18 cellular contexts compared by ENCODE assay signal in genomic region chr18:48867978-48868377, GRCh38.
DNase-seq lines count a peak whose midpoint lies in the region; ATAC-seq and TF ChIP-seq lines count a peak whose summit lies in the region.
"Had no signal": no experiment of that assay in that cellular context is flagged by ENCODE, and none has a peak within 500 bp of the region (broad histone marks: within the 10 kb centered on the region; RNA-seq: fewer than 3 reads in every experiment).

No MANE protein-coding gene starts in this region.

- H3K4me3 ChIP-seq in spleen: no peak overlapping the region
- H3K4me3 ChIP-seq: A549, coronary artery, ovary, right atrium auricular region, suprapubic skin, uterus had no signal

- H3K36me3 ChIP-seq in spleen: no peaks in the 10 kb centered on the region
- H3K36me3 ChIP-seq: ovary, right atrium auricular region, suprapubic skin, uterus had no signal

- no peaks in the 10 kb centered on the region for H3K27me3 Mint-ChIP-seq in activated CD8-positive, alpha-beta memory T cell treated with anti-CD3 and anti-CD28 coated beads, Interleukin-2, amount 10 ng/mL, durations not matched to agents 7 days and 5 days
- H3K27me3 Mint-ChIP-seq in effector memory CD8-positive, alpha-beta T cell: no peaks in the 10 kb centered on the region

- H3K4me3 Mint-ChIP-seq in activated CD8-positive, alpha-beta memory T cell treated with anti-CD3 and anti-CD28 coated beads, Interleukin-2, amount 10 ng/mL, durations not matched to agents 7 days and 5 days: peak overlapping the region; percentile 19
- H3K4me3 Mint-ChIP-seq in effector memory CD8-positive, alpha-beta T cell: peak overlapping the region; percentile 66 to 82

- intact Hi-C loops in spleen (cut with DNase I; ENCODE audit: low total_unique reads): no loop called here
- intact Hi-C loops in left colon (cut with DNase I, micrococcal nuclease): no loop called here

- H3K9me3 Mint-ChIP-seq in activated CD8-positive, alpha-beta memory T cell treated with anti-CD3 and anti-CD28 coated beads, Interleukin-2, amount 10 ng/mL, durations not matched to agents 7 days and 5 days (ENCODE audit: low read depth): no peaks in the 10 kb centered on the region
- H3K9me3 Mint-ChIP-seq in effector memory CD8-positive, alpha-beta T cell: no peaks in the 10 kb centered on the region

- POLR2A ChIA-PET in RWPE1 (lab: Yijun Ruan, JAX; ENCODE audit: low non-redundant PET): no interaction called here

- H3K36me3 Mint-ChIP-seq in activated CD8-positive, alpha-beta memory T cell treated with anti-CD3 and anti-CD28 coated beads, Interleukin-2, amount 10 ng/mL, durations not matched to agents 7 days and 5 days: peaks cover 7% of the 10 kb centered on the region
- peaks cover 9% of the 10 kb centered on the region for H3K36me3 Mint-ChIP-seq in effector memory CD8-positive, alpha-beta T cell (ENCODE audit: insufficient read depth)

- no peak for TF ChIP-seq POLR2A in spleen (IDR thresholded peaks at IDR 0.05)

- no peak for DNase-seq in activated CD8-positive, alpha-beta memory T cell treated with anti-CD3 and anti-CD28 coated beads, Interleukin-2, amount 10 ng/mL, durations not matched to agents 7 days and 5 days
- no peak for DNase-seq in activated CD8-positive, alpha-beta memory T cell treated with anti-CD3 and anti-CD28 coated beads, Interleukin-2, amount 50 U/mL, for 48 hours
- DNase-seq in RPMI8226 (peak; percentile 19), spleen (peak; percentile 73), RWPE1 (ENCODE audit: low spot score) (no peak), left colon (no peak)
- DNase-seq in effector memory CD8-positive, alpha-beta T cell: no peak
- DNase-seq: NCI-H1436 treated with DMSO at 0.1 percent for 48 hours, NCI-H2171 treated with DMSO at 0.1 percent for 48 hours, NCI-H526, ovary, SHP77 treated with DMSO at 0.1 percent for 48 hours, uterus had no signal

- H3K9me3 ChIP-seq in spleen: peaks cover 0 to 11% (median 9%) of the 10 kb centered on the region in 8 donors
- H3K9me3 ChIP-seq: A549, ovary, right atrium auricular region, suprapubic skin, uterus had no signal

- H3K4me1 Mint-ChIP-seq in activated CD8-positive, alpha-beta memory T cell treated with anti-CD3 and anti-CD28 coated beads, Interleukin-2, amount 10 ng/mL, durations not matched to agents 7 days and 5 days: peaks cover 46% of the 10 kb centered on the region
- peaks cover 35 to 46% of the 10 kb centered on the region in 2 donors for H3K4me1 Mint-ChIP-seq in effector memory CD8-positive, alpha-beta T cell (ENCODE audit: low read depth in 2 of 2)

- peak overlapping the region; percentile 98 for H3K27ac Mint-ChIP-seq in activated CD8-positive, alpha-beta memory T cell treated with anti-CD3 and anti-CD28 coated beads, Interleukin-2, amount 10 ng/mL, durations not matched to agents 7 days and 5 days
- H3K27ac Mint-ChIP-seq in effector memory CD8-positive, alpha-beta T cell: peak overlapping the region; percentile 93 to 97

- no peaks in the 10 kb centered on the region for H3K27me3 ChIP-seq in spleen (replicated peaks in 1 of 7)
- H3K27me3 ChIP-seq: ovary, right atrium auricular region, suprapubic skin, uterus had no signal

- WGBS in spleen, 5 donors: 39 to 92% (median 79%) methylated on average over 1 of the region's 1 CpG

- peak; percentile 5 for ATAC-seq in activated CD8-positive, alpha-beta memory T cell treated with anti-CD3 and anti-CD28 coated beads, Interleukin-2, amount 10 ng/mL, durations not matched to agents 7 days and 5 days
- ATAC-seq in effector memory CD8-positive, alpha-beta T cell (replicated peaks): no peak
- ATAC-seq in left colon: no peak
- ATAC-seq in HG02610 (IDR thresholded peaks at IDR 0.05; ENCODE audit: unreplicated experiment): no peak

- TF ChIP-seq CTCF in spleen (IDR thresholded peaks at IDR 0.05 in 8 of 11, conservative IDR thresholded peaks at IDR 0.05 in 3 of 11) (no peak), RWPE1 (conservative IDR thresholded peaks at IDR 0.05; ENCODE audit: low read depth) (no peak)

- H3K27ac ChIP-seq in spleen: peak overlapping the region in 5 of 8 donors; percentile 59 to 81 (median 75)
- no peak overlapping the region for H3K27ac ChIP-seq in RWPE1
- H3K27ac ChIP-seq: coronary artery, ovary, right atrium auricular region, suprapubic skin, uterus had no signal

- CTCF ChIA-PET in activated CD8-positive, alpha-beta memory T cell treated with anti-CD3 and anti-CD28 coated beads, Interleukin-2, amount 10 ng/mL, durations not matched to agents 7 days and 5 days (lab: Charles Lee): interaction anchor here (0.6 to 2.1 kb wide), 8 partner anchors 9 to 550 kb away, joined by 3 to 8 read pairs (median 4); no protein-coding TSS in a partner anchor
- CTCF ChIA-PET in RWPE1 (lab: Yijun Ruan, JAX): no interaction called here

- peaks cover 0 to 35% (median 17%) of the 10 kb centered on the region in 6 donors for H3K4me1 ChIP-seq in spleen
- H3K4me1 ChIP-seq: uterus had no signal

Comparison
In these comparisons a context has a peak if more than half of its experiments do, and no peak if none do; other contexts are left out.
1. DNase-seq: peak in RPMI8226 (single experiment) and spleen (single experiment); none in activated CD8-positive, alpha-beta memory T cell treated with anti-CD3 and anti-CD28 coated beads, Interleukin-2, amount 10 ng/mL, durations not matched to agents 7 days and 5 days (single experiment), activated CD8-positive, alpha-beta memory T cell treated with anti-CD3 and anti-CD28 coated beads, Interleukin-2, amount 50 U/mL, for 48 hours (single experiment), effector memory CD8-positive, alpha-beta T cell (0 of 3), RWPE1 (single experiment) and left colon (0 of 2).